Comparison of ENCODE assay signal across 8 cellular contexts in genomic region chr21:42381347-42381984, GRCh38. TPM values are rescaled to one million over a fixed set of nuclear protein-coding genes. Genes with fewer than 3 reads are reported as not detected.
DNase-seq lines count a peak whose midpoint lies in the region; ATAC-seq and TF ChIP-seq lines count a peak whose summit lies in the region.

No MANE protein-coding gene starts in this region.

- H3K4me3 ChIP-seq in fibroblast of the aortic adventitia (ENCODE audit: low read depth, low read length) = no peak overlapping the region
- no peak overlapping the region for H3K4me3 ChIP-seq in coronary artery

- H3K27me3 Mint-ChIP-seq in activated CD8-positive, alpha-beta memory T cell treated with anti-CD3 and anti-CD28 coated beads, Interleukin-2, amount 10 ng/mL, durations not matched to agents 7 days and 5 days = no peaks in the 10 kb centered on the region

- H3K36me3 Mint-ChIP-seq in activated CD8-positive, alpha-beta memory T cell treated with anti-CD3 and anti-CD28 coated beads, Interleukin-2, amount 10 ng/mL, durations not matched to agents 7 days and 5 days = peaks cover 33% of the 10 kb centered on the region

- no peak overlapping the region for H3K27ac Mint-ChIP-seq in activated CD8-positive, alpha-beta memory T cell treated with anti-CD3 and anti-CD28 coated beads, Interleukin-2, amount 10 ng/mL, durations not matched to agents 7 days and 5 days

- TF ChIP-seq CTCF in fibroblast of the aortic adventitia (IDR thresholded peaks at IDR 0.05; ENCODE audit: insufficient read depth, low read length) (peak; percentile 70), coronary artery (IDR thresholded peaks at IDR 0.05) (no peak)

- H3K27ac ChIP-seq in coronary artery = no peak overlapping the region

- peaks cover 13% of the 10 kb centered on the region for H3K9me3 Mint-ChIP-seq in activated CD8-positive, alpha-beta memory T cell treated with anti-CD3 and anti-CD28 coated beads, Interleukin-2, amount 10 ng/mL, durations not matched to agents 7 days and 5 days (ENCODE audit: low read depth)

- peak; percentile 77 for ATAC-seq in activated CD8-positive, alpha-beta memory T cell treated with anti-CD3 and anti-CD28 coated beads, Interleukin-2, amount 10 ng/mL, durations not matched to agents 7 days and 5 days
- ATAC-seq in HG03280 (IDR thresholded peaks at IDR 0.05; ENCODE audit: unreplicated experiment) = no peak

- no peak overlapping the region for H3K4me3 Mint-ChIP-seq in activated CD8-positive, alpha-beta memory T cell treated with anti-CD3 and anti-CD28 coated beads, Interleukin-2, amount 10 ng/mL, durations not matched to agents 7 days and 5 days

- peak; percentile 71 for DNase-seq in activated CD8-positive, alpha-beta memory T cell treated with anti-CD3 and anti-CD28 coated beads, Interleukin-2, amount 10 ng/mL, durations not matched to agents 7 days and 5 days
- DNase-seq in activated CD8-positive, alpha-beta memory T cell treated with anti-CD3 and anti-CD28 coated beads, Interleukin-2, amount 50 U/mL, for 48 hours = no peak
- DNase-seq in NCI-H1105 treated with DMSO at 0.1 percent for 48 hours (lab: John Stamatoyannopoulos, UW) (peak; percentile 56), fibroblast of the aortic adventitia (ENCODE audit: low read depth) (peak; percentile 32), coronary artery (ENCODE audit: low spot score) (no peak)
- peak; percentile 43 for DNase-seq in activated CD4-positive, alpha-beta T cell treated with anti-CD3 and anti-CD28 coated beads for 48 hours
- DNase-seq in stimulated activated CD4-positive, alpha-beta T cell treated with anti-CD3 and anti-CD28 coated beads, Interleukin-4, amount 100 ng/mL, for 24 hours = peak; percentile 20

- peaks cover 15% of the 10 kb centered on the region for H3K4me1 Mint-ChIP-seq in activated CD8-positive, alpha-beta memory T cell treated with anti-CD3 and anti-CD28 coated beads, Interleukin-2, amount 10 ng/mL, durations not matched to agents 7 days and 5 days

- CTCF ChIA-PET in activated CD8-positive, alpha-beta memory T cell treated with anti-CD3 and anti-CD28 coated beads, Interleukin-2, amount 10 ng/mL, durations not matched to agents 7 days and 5 days (lab: Charles Lee) = interaction anchor here (0.7 to 3.5 kb wide), 26 partner anchors 10 to 236 kb away, joined by 3 to 28 read pairs (median 5); partner anchors contain the start of genes TFF1 and UBASH3A

RNA-seq across cellular contexts. Expression of gene TMPRSS3, which starts 14.4 kb away (rescaled TPM):
- 10 to 100 TPM; 22.3 to 27.4 TPM for total RNA-seq in activated CD8-positive, alpha-beta memory T cell treated with anti-CD3 and anti-CD28 coated beads, Interleukin-2, amount 10 ng/mL, durations not matched to agents 7 days and 5 days
- total RNA-seq in fibroblast of the aortic adventitia (ENCODE audit: low replicate concordance) = not detected in 2 replicates

RNA-seq across cellular contexts. Expression of gene TFF1, which starts 15.1 kb away (rescaled TPM):
- total RNA-seq in activated CD8-positive, alpha-beta memory T cell treated with anti-CD3 and anti-CD28 coated beads, Interleukin-2, amount 10 ng/mL, durations not matched to agents 7 days and 5 days = not detected
- total RNA-seq in fibroblast of the aortic adventitia (ENCODE audit: low replicate concordance) = not detected in 2 replicates

RNA-seq across cellular contexts. Expression of gene UBASH3A, which starts 22.2 kb away (rescaled TPM):
- total RNA-seq in activated CD8-positive, alpha-beta memory T cell treated with anti-CD3 and anti-CD28 coated beads, Interleukin-2, amount 10 ng/mL, durations not matched to agents 7 days and 5 days = 10 to 100 TPM; 75.3 to 89.5 TPM
- total RNA-seq in fibroblast of the aortic adventitia (ENCODE audit: low replicate concordance) = not detected in 2 replicates

RNA-seq across cellular contexts. Expression of gene TFF2, which starts 30.7 kb away (rescaled TPM):
- not detected for total RNA-seq in activated CD8-positive, alpha-beta memory T cell treated with anti-CD3 and anti-CD28 coated beads, Interleukin-2, amount 10 ng/mL, durations not matched to agents 7 days and 5 days
- not detected in 2 replicates for total RNA-seq in fibroblast of the aortic adventitia (ENCODE audit: low replicate concordance)

Comparison
In these comparisons a context has a peak if more than half of its experiments do, and no peak if none do; other contexts are left out.
1. DNase-seq: peak in activated CD8-positive, alpha-beta memory T cell treated with anti-CD3 and anti-CD28 coated beads, Interleukin-2, amount 10 ng/mL, durations not matched to agents 7 days and 5 days (single experiment), NCI-H1105 treated with DMSO at 0.1 percent for 48 hours (single experiment), activated CD4-positive, alpha-beta T cell treated with anti-CD3 and anti-CD28 coated beads for 48 hours (single experiment), fibroblast of the aortic adventitia (single experiment) and stimulated activated CD4-positive, alpha-beta T cell treated with anti-CD3 and anti-CD28 coated beads, Interleukin-4, amount 100 ng/mL, for 24 hours (single experiment); none in activated CD8-positive, alpha-beta memory T cell treated with anti-CD3 and anti-CD28 coated beads, Interleukin-2, amount 50 U/mL, for 48 hours (single experiment) and coronary artery (single experiment).
2. RNA of gene TMPRSS3, which starts 14.4 kb away (total RNA-seq): 22.3 to 27.4 TPM in activated CD8-positive, alpha-beta memory T cell treated with anti-CD3 and anti-CD28 coated beads, Interleukin-2, amount 10 ng/mL, durations not matched to agents 7 days and 5 days; not detected in fibroblast of the aortic adventitia; every median in the first group is over 10 times any median in the second.
3. RNA of gene UBASH3A, which starts 22.2 kb away (total RNA-seq): 75.3 to 89.5 TPM in activated CD8-positive, alpha-beta memory T cell treated with anti-CD3 and anti-CD28 coated beads, Interleukin-2, amount 10 ng/mL, durations not matched to agents 7 days and 5 days; not detected in fibroblast of the aortic adventitia; every median in the first group is over 10 times any median in the second.